29 cellular contexts compared by ENCODE assay signal in the genomic region with DNA sequence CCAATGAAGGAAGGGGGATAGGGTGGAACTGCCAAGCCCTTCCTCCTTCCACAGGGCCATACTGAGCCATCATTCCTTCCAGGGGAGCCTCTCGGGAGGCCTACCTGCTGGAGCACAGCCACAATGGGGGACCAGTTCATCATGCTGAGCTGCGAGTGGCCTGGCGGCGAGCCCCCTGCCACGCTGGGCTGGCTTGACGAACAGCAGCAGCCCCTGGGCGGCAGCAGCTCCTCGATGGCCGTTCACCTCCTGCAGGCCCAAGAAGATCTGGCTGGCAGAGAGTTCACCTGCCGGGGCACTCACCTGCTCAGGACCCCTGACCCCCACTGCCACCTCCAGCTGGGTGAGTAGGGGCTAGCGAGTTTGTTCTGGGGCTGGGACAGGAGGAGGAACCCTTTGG. TPM values are rescaled to one million over a fixed set of nuclear protein-coding genes. Genes with fewer than 3 reads are reported as not detected.
DNase-seq lines count a peak whose midpoint lies in the region; ATAC-seq, FAIRE-seq and TF ChIP-seq lines count a peak whose summit lies in the region.
"Had no signal": no experiment of that assay in that cellular context is flagged by ENCODE, and none has a peak within 500 bp of the region (broad histone marks: within the 10 kb centered on the region; RNA-seq: fewer than 3 reads in every experiment).

No MANE protein-coding gene starts in this region.

- CTCF ChIA-PET in activated naive CD4-positive, alpha-beta T cell treated with anti-CD3 and anti-CD28 coated beads, Interleukin-2, amount 10 ng/mL, durations not matched to agents 7 days and 5 days (lab: Charles Lee) = interaction anchor here (2.3 kb wide), 1 partner anchor 10 kb away, joined by 5 read pairs; no protein-coding TSS in a partner anchor

- TF ChIP-seq CTCF in heart left ventricle (IDR thresholded peaks at IDR 0.05) (no peak), pancreas (IDR thresholded peaks at IDR 0.05) (no peak), uterus (IDR thresholded peaks at IDR 0.05) (no peak)

- TF ChIP-seq POLR2A in heart left ventricle (IDR thresholded peaks at IDR 0.05) = no peak
- no peak for TF ChIP-seq POLR2A in uterus (IDR thresholded peaks at IDR 0.05)

- no peaks in the 10 kb centered on the region for H3K4me1 Mint-ChIP-seq in activated naive CD4-positive, alpha-beta T cell treated with anti-CD3 and anti-CD28 coated beads, Interleukin-2, amount 10 ng/mL, durations not matched to agents 7 days and 5 days
- H3K4me1 Mint-ChIP-seq: activated B cell treated with CpG ODN at 0.5 μM for 24 hours; memory B cell; natural killer cell; stimulated activated memory B cell treated with anti-CD40 and anti-IgM and Interleukin-4, amounts not matched to agents 10 μg/mL and 1 μg/mL and 100 μg/mL, for 72 hours had no signal

- no peak overlapping the region for H3K4me3 Mint-ChIP-seq in activated naive CD4-positive, alpha-beta T cell treated with anti-CD3 and anti-CD28 coated beads, Interleukin-2, amount 10 ng/mL, durations not matched to agents 7 days and 5 days
- H3K4me3 Mint-ChIP-seq: activated B cell treated with CpG ODN at 0.5 μM for 24 hours; activated CD4-positive, alpha-beta memory T cell treated with anti-CD3 and anti-CD28 coated beads for 36 hours; memory B cell; natural killer cell; stimulated activated memory B cell treated with anti-CD40 and anti-IgM and Interleukin-4, amounts not matched to agents 10 μg/mL and 1 μg/mL and 100 μg/mL, for 72 hours had no signal

- H3K4me3 ChIP-seq in heart left ventricle (no peak overlapping the region), pancreas (no peak overlapping the region), uterus (no peak overlapping the region)
- H3K4me3 ChIP-seq: esophagus squamous epithelium, tibial artery had no signal

- no peaks in the 10 kb centered on the region for H3K36me3 Mint-ChIP-seq in activated naive CD4-positive, alpha-beta T cell treated with anti-CD3 and anti-CD28 coated beads, Interleukin-2, amount 50 U/mL, for 72 hours
- H3K36me3 Mint-ChIP-seq in activated naive CD4-positive, alpha-beta T cell treated with anti-CD3 and anti-CD28 coated beads, Interleukin-2, amount 10 ng/mL, durations not matched to agents 7 days and 5 days = no peaks in the 10 kb centered on the region
- H3K36me3 Mint-ChIP-seq: activated CD4-positive, alpha-beta memory T cell treated with anti-CD3 and anti-CD28 coated beads for 36 hours; memory B cell; natural killer cell; stimulated activated memory B cell treated with anti-CD40 and anti-IgM and Interleukin-4, amounts not matched to agents 10 μg/mL and 1 μg/mL and 100 μg/mL, for 72 hours had no signal

- peaks cover 13% of the 10 kb centered on the region for H3K27me3 Mint-ChIP-seq in activated naive CD4-positive, alpha-beta T cell treated with anti-CD3 and anti-CD28 coated beads, Interleukin-2, amount 10 ng/mL, durations not matched to agents 7 days and 5 days

- H3K27me3 ChIP-seq in heart left ventricle = peaks cover 0 to 2% (median 0%) of the 10 kb centered on the region in 9 donors
- H3K27me3 ChIP-seq in pancreas = no peaks in the 10 kb centered on the region
- no peaks in the 10 kb centered on the region for H3K27me3 ChIP-seq in uterus
- H3K27me3 ChIP-seq: brain microvascular endothelial cell had no signal

- FAIRE-seq in pancreas (lab: Jason Lieb, UNC) = no peak
- FAIRE-seq: colon, GM12892, small intestine had no signal

- no peaks in the 10 kb centered on the region for H3K36me3 ChIP-seq in heart left ventricle
- no peaks in the 10 kb centered on the region for H3K36me3 ChIP-seq in pancreas
- H3K36me3 ChIP-seq in uterus = no peaks in the 10 kb centered on the region
- H3K36me3 ChIP-seq: brain microvascular endothelial cell, esophagus squamous epithelium, tibial artery had no signal

- WGBS in heart left ventricle, 4 donors = 42 to 75% (median 58%) methylated on average over 6 to 11 of the region's 11 CpGs
- 64 to 72% methylated on average over 11 of the region's 11 CpGs for WGBS in pancreas, 2 donors

- H3K4me1 ChIP-seq in heart left ventricle (peaks cover 3 to 27% (median 16%) of the 10 kb centered on the region in 12 donors), pancreas (peaks cover 0 to 7% (median 7%) of the 10 kb centered on the region in 3 donors), uterus (peaks cover 23 to 24% of the 10 kb centered on the region in 2 donors)

- intact Hi-C loops in heart left ventricle (cut with DNase I) = loop anchor here in 1 of 10 donors (10.0 kb wide), 1 partner anchor 113 kb away; the partner anchor contains the start of gene CDON
- intact Hi-C loops in pancreas (cut with DNase I) = no loop called here
- intact Hi-C loops in uterus (cut with DNase I; ENCODE audit: low total_unique reads) = no loop called here

- H3K27ac ChIP-seq in heart left ventricle (peak overlapping the region in 8 of 12 donors; percentile 28 to 70 (median 47)), pancreas (peak overlapping the region; percentile 35 to 72 (median 64)), uterus (peak overlapping the region; percentile 39 to 74)
- H3K27ac ChIP-seq: brain microvascular endothelial cell, tibial artery had no signal

- DNase-seq in activated naive CD4-positive, alpha-beta T cell treated with anti-CD3 and anti-CD28 coated beads, Interleukin-2, amount 50 U/mL, for 72 hours (ENCODE audit: low spot score in 2 of 2) = peak in 1 of 2 donors; percentile 43
- no peak for DNase-seq in activated naive CD4-positive, alpha-beta T cell treated with anti-CD3 and anti-CD28 coated beads, Interleukin-2, amount 10 ng/mL, durations not matched to agents 7 days and 5 days
- no peak for DNase-seq in heart left ventricle
- DNase-seq in pancreas = no peak
- peak in 1 of 2 donors; percentile 62 for DNase-seq in uterus
- DNase-seq in mesenteric fat pad (ENCODE audit: low spot score) = no peak
- DNase-seq: 8988T; activated B cell treated with CpG ODN at 0.5 μM for 24 hours; activated CD4-positive, alpha-beta memory T cell treated with anti-CD3 and anti-CD28 coated beads for 36 hours; activated effector memory CD4-positive, alpha-beta T cell treated with anti-CD3 and anti-CD28 coated beads, Interleukin-2, amount 50 U/mL, for 16 hours; activated T-cell treated with anti-CD3 and anti-CD28 coated beads for 4 hours; AML-193; brain microvascular endothelial cell; DMS79 treated with DMSO at 0.1 percent for 48 hours; effector memory CD4-positive, alpha-beta T cell; esophagus squamous epithelium; GOT3; natural killer cell; NK-92 treated with Interleukin-12 subunit alpha and Interleukin-12 subunit beta, amount 100 ng/mL, for 24 hours; small intestine; tibial artery had no signal

- H3K9me3 ChIP-seq in heart left ventricle (no peaks in the 10 kb centered on the region), pancreas (no peaks in the 10 kb centered on the region), uterus (no peaks in the 10 kb centered on the region)
- H3K9me3 ChIP-seq: esophagus squamous epithelium, tibial artery had no signal

- no peak for ATAC-seq in activated naive CD4-positive, alpha-beta T cell treated with anti-CD3 and anti-CD28 coated beads, Interleukin-2, amount 50 U/mL, for 72 hours
- peak in 3 of 4 donors; percentile 3 to 12 (median 3) for ATAC-seq in heart left ventricle
- ATAC-seq in pancreas = no peak
- ATAC-seq in HG02840 (IDR thresholded peaks at IDR 0.05; ENCODE audit: low FRiP score, unreplicated experiment) = no peak
- no peak for ATAC-seq in HG03139 (IDR thresholded peaks at IDR 0.05; ENCODE audit: unreplicated experiment)
- ATAC-seq: natural killer cell; stimulated activated memory B cell treated with anti-CD40 and anti-IgM and Interleukin-4, amounts not matched to agents 10 μg/mL and 1 μg/mL and 100 μg/mL, for 72 hours had no signal

- H3K27ac Mint-ChIP-seq in activated naive CD4-positive, alpha-beta T cell treated with anti-CD3 and anti-CD28 coated beads, Interleukin-2, amount 50 U/mL, for 72 hours = peak overlapping the region; percentile 24 to 25
- H3K27ac Mint-ChIP-seq in activated naive CD4-positive, alpha-beta T cell treated with anti-CD3 and anti-CD28 coated beads, Interleukin-2, amount 10 ng/mL, durations not matched to agents 7 days and 5 days = no peak overlapping the region
- H3K27ac Mint-ChIP-seq: activated B cell treated with CpG ODN at 0.5 μM for 24 hours; activated CD4-positive, alpha-beta memory T cell treated with anti-CD3 and anti-CD28 coated beads for 36 hours; memory B cell; natural killer cell; stimulated activated memory B cell treated with anti-CD40 and anti-IgM and Interleukin-4, amounts not matched to agents 10 μg/mL and 1 μg/mL and 100 μg/mL, for 72 hours had no signal

- H3K9me3 Mint-ChIP-seq in activated naive CD4-positive, alpha-beta T cell treated with anti-CD3 and anti-CD28 coated beads, Interleukin-2, amount 50 U/mL, for 72 hours = no peaks in the 10 kb centered on the region
- no peaks in the 10 kb centered on the region for H3K9me3 Mint-ChIP-seq in activated naive CD4-positive, alpha-beta T cell treated with anti-CD3 and anti-CD28 coated beads, Interleukin-2, amount 10 ng/mL, durations not matched to agents 7 days and 5 days
- H3K9me3 Mint-ChIP-seq: activated B cell treated with CpG ODN at 0.5 μM for 24 hours; activated CD4-positive, alpha-beta memory T cell treated with anti-CD3 and anti-CD28 coated beads for 36 hours; memory B cell; natural killer cell; stimulated activated memory B cell treated with anti-CD40 and anti-IgM and Interleukin-4, amounts not matched to agents 10 μg/mL and 1 μg/mL and 100 μg/mL, for 72 hours had no signal

RNA-seq across cellular contexts. Expression of gene VSIG10L2, which starts 5.9 kb away (rescaled TPM):
- not detected for total RNA-seq in activated naive CD4-positive, alpha-beta T cell treated with anti-CD3 and anti-CD28 coated beads, Interleukin-2, amount 50 U/mL, for 72 hours
- total RNA-seq in heart left ventricle (under 1 TPM in 1 of 9 donors, not detected in 8; 0.21 TPM), pancreas (under 1 TPM in 2 of 6 donors, not detected in 4; 0.28 to 0.52 TPM), uterus (1 to 10 TPM in 2 of 4 donors, not detected in 2; 1.1 to 9.5 TPM), mesenteric fat pad (not detected)
- polyA plus RNA-seq in heart left ventricle (under 1 TPM; 0.04 to 0.12 TPM), pancreas (under 1 TPM; 0.14 to 0.15 TPM)
- total RNA-seq: activated B cell treated with CpG ODN at 0.5 μM for 24 hours; activated CD4-positive, alpha-beta memory T cell treated with anti-CD3 and anti-CD28 coated beads for 36 hours; natural killer cell had no signal
- polyA plus RNA-seq: IMR-90 had no signal

RNA-seq across cellular contexts. Expression of gene DDX25, which starts 47.4 kb away (rescaled TPM):
- 1 to 10 TPM in 1 of 2 donors, not detected in 1; 4.2 TPM for total RNA-seq in activated naive CD4-positive, alpha-beta T cell treated with anti-CD3 and anti-CD28 coated beads, Interleukin-2, amount 50 U/mL, for 72 hours
- total RNA-seq in heart left ventricle (not detected), pancreas (under 1 TPM; 0.41 to 0.98 (median 0.64) TPM), uterus (1 to 10 TPM in 1 of 4 donors, under 1 TPM in 1, not detected in 2; 0.46 to 1.1 TPM), mesenteric fat pad (not detected)
- polyA plus RNA-seq in heart left ventricle (not detected), pancreas (1 to 10 TPM in 1 of 2 donors, under 1 TPM in 1; 0.49 to 7.1 TPM)
- total RNA-seq: activated B cell treated with CpG ODN at 0.5 μM for 24 hours; activated CD4-positive, alpha-beta memory T cell treated with anti-CD3 and anti-CD28 coated beads for 36 hours; natural killer cell; NCI-H460 had no signal
- polyA plus RNA-seq: IMR-90 had no signal

RNA-seq across cellular contexts. Expression of gene PUS3, which starts 48.7 kb away (rescaled TPM):
- 10 to 100 TPM; 10.2 to 32.2 TPM for total RNA-seq in activated naive CD4-positive, alpha-beta T cell treated with anti-CD3 and anti-CD28 coated beads, Interleukin-2, amount 50 U/mL, for 72 hours
- total RNA-seq in heart left ventricle (1 to 10 TPM; 5.4 to 9.4 (median 8.3) TPM), pancreas (10 to 100 TPM in 4 of 6 donors, 1 to 10 TPM in 2; 8.9 to 17.9 (median 11.5) TPM), uterus (10 to 100 TPM in 2 of 4 donors, 1 to 10 TPM in 2; 1.8 to 19.4 (median 10.2) TPM), mesenteric fat pad (12.1 TPM)
- polyA plus RNA-seq in heart left ventricle (10 to 100 TPM in 1 of 2 donors, 1 to 10 TPM in 1; 6.6 to 11.0 TPM), pancreas (10 to 100 TPM in 1 of 2 donors, 1 to 10 TPM in 1; 10.0 to 10.6 TPM)

Comparison
In these comparisons a context has a peak if more than half of its experiments do, and no peak if none do; other contexts are left out.
1. ATAC-seq: peak in heart left ventricle (3 of 4); none in activated naive CD4-positive, alpha-beta T cell treated with anti-CD3 and anti-CD28 coated beads, Interleukin-2, amount 50 U/mL, for 72 hours (0 of 2), pancreas (0 of 4), HG02840 (single experiment) and HG03139 (single experiment).
2. Peak in every context shown above with its lines, with median percentiles within 50 percentile points of each other: H3K27ac ChIP-seq.